26 cellular contexts compared by ENCODE assay signal in genomic region chr18:28715206-28715605, GRCh38.
"Had no signal": no experiment of that assay in that cellular context is flagged by ENCODE, and none has a peak within 500 bp of the region (broad histone marks: within the 10 kb centered on the region; RNA-seq: fewer than 3 reads in every experiment).

No MANE protein-coding gene starts in this region.

- H3K9me3 ChIP-seq: Peyer's patch, SJCRH30, SK-N-SH had no signal

- H3K4me1 ChIP-seq: Peyer's patch, SJCRH30 had no signal

- H3K27me3 Mint-ChIP-seq: activated CD8-positive, alpha-beta memory T cell treated with anti-CD3 and anti-CD28 coated beads, Interleukin-2, amount 10 ng/mL, durations not matched to agents 7 days and 5 days; activated naive CD4-positive, alpha-beta T cell treated with anti-CD3 and anti-CD28 coated beads, Interleukin-2, amount 50 U/mL, for 24 hours; activated T-cell treated with anti-CD3 and anti-CD28 coated beads, Interleukin-2, amount 50 U/mL, for 24 hours; brain; central memory CD8-positive, alpha-beta T cell had no signal

- H3K27ac Mint-ChIP-seq: activated CD8-positive, alpha-beta memory T cell treated with anti-CD3 and anti-CD28 coated beads, Interleukin-2, amount 10 ng/mL, durations not matched to agents 7 days and 5 days; activated naive CD4-positive, alpha-beta T cell treated with anti-CD3 and anti-CD28 coated beads, Interleukin-2, amount 50 U/mL, for 24 hours; activated T-cell treated with anti-CD3 and anti-CD28 coated beads, Interleukin-2, amount 50 U/mL, for 24 hours; activated T-helper 1 cell treated with anti-CD3 and anti-CD28 coated beads, Interleukin-12 subunit alpha, Interleukin-12 subunit beta, Interleukin-2, Interleukin-4 antibody, amounts not matched to agents 30 ng/mL and 10 ng/mL and 1 ng/mL, durations not matched to agents 14 hours and 24 hours and 36 hours; brain had no signal

- H3K36me3 Mint-ChIP-seq: activated CD8-positive, alpha-beta memory T cell treated with anti-CD3 and anti-CD28 coated beads, Interleukin-2, amount 10 ng/mL, durations not matched to agents 7 days and 5 days; activated naive CD4-positive, alpha-beta T cell treated with anti-CD3 and anti-CD28 coated beads, Interleukin-2, amount 50 U/mL, for 24 hours; brain had no signal

- DNase-seq: activated CD4-positive, alpha-beta T cell treated with anti-CD3 and anti-CD28 coated beads for 48 hours; activated CD4-positive, alpha-beta T cell treated with anti-CD3 and anti-CD28 coated beads, Interleukin-2, amount 50 U/mL, for 48 hours; activated CD8-positive, alpha-beta memory T cell treated with anti-CD3 and anti-CD28 coated beads, Interleukin-2, amount 10 ng/mL, durations not matched to agents 7 days and 5 days; activated effector memory CD4-positive, alpha-beta T cell treated with Interleukin-2 at 50 U/mL for 16 hours; activated naive CD4-positive, alpha-beta T cell; activated T-cell treated with anti-CD3 and anti-CD28 coated beads, Interleukin-2, amount 50 U/mL, for 24 hours; amygdala; Karpas-422; MM.1S; NCI-H1105; NCI-H1436; NCI-H187; NCI-H2081; NCI-H446; NCI-H524; Peyer's patch; Right ventricle myocardium superior; SJCRH30; SK-N-SH; T-helper 1 cell had no signal

- H3K4me2 ChIP-seq: SK-N-SH had no signal

- H3K4me3 ChIP-seq: Peyer's patch, SJCRH30 had no signal

- H3K27ac ChIP-seq: Peyer's patch, RWPE1, SJCRH30 had no signal

- H3K4me1 Mint-ChIP-seq: activated CD8-positive, alpha-beta memory T cell treated with anti-CD3 and anti-CD28 coated beads, Interleukin-2, amount 10 ng/mL, durations not matched to agents 7 days and 5 days; activated naive CD4-positive, alpha-beta T cell treated with anti-CD3 and anti-CD28 coated beads, Interleukin-2, amount 50 U/mL, for 24 hours; central memory CD8-positive, alpha-beta T cell had no signal

- H3K36me3 ChIP-seq: Peyer's patch, SJCRH30 had no signal

- H3K4me3 Mint-ChIP-seq: activated CD8-positive, alpha-beta memory T cell treated with anti-CD3 and anti-CD28 coated beads, Interleukin-2, amount 10 ng/mL, durations not matched to agents 7 days and 5 days; activated naive CD4-positive, alpha-beta T cell treated with anti-CD3 and anti-CD28 coated beads, Interleukin-2, amount 50 U/mL, for 24 hours; activated T-cell treated with anti-CD3 and anti-CD28 coated beads, Interleukin-2, amount 50 U/mL, for 24 hours; activated T-helper 1 cell treated with anti-CD3 and anti-CD28 coated beads, Interleukin-12 subunit alpha, Interleukin-12 subunit beta, Interleukin-2, Interleukin-4 antibody, amounts not matched to agents 30 ng/mL and 10 ng/mL and 1 ng/mL, durations not matched to agents 14 hours and 24 hours and 36 hours; brain; central memory CD8-positive, alpha-beta T cell had no signal

- ATAC-seq: activated CD4-positive, CD25-positive, alpha-beta regulatory T cell treated with anti-CD3 and anti-CD28 coated beads, Interleukin-2, amount 50 U/mL, for 24 hours; activated CD8-positive, alpha-beta memory T cell treated with anti-CD3 and anti-CD28 coated beads, Interleukin-2, amount 10 ng/mL, durations not matched to agents 7 days and 5 days had no signal

- H3K27me3 ChIP-seq: Peyer's patch, SJCRH30 had no signal

- H3K9ac ChIP-seq: SK-N-SH had no signal
